Comparison of ENCODE assay signal across 31 cellular contexts in the genomic region with DNA sequence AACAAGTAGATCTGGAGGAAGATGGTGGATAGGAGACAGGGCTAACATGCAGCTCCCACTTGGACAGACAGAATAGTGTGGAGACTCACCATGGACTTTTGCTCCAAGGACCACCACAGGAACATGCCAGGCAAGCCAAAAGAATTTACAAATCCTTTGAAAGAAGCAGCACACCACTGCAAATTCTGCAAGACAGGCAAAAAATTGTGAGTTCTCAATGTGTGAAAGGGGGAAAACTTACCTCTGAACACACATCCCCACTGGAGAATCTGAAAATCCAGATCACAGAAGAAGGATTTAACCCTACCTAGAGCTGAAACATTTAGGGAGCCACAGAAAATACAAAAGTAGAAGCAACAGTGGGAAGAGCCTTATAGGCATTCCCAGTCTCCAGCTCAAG.
"Had no signal": no experiment of that assay in that cellular context is flagged by ENCODE, and none has a peak within 500 bp of the region (broad histone marks: within the 10 kb centered on the region; RNA-seq: fewer than 3 reads in every experiment).

No MANE protein-coding gene starts in this region.

- ATAC-seq: activated CD4-positive, alpha-beta T cell treated with anti-CD3 and anti-CD28 coated beads for 36 hours; activated naive CD8-positive, alpha-beta T cell treated with anti-CD3 and anti-CD28 coated beads, Interleukin-2, amount 50 U/mL, for 24 hours; body of pancreas; effector memory CD8-positive, alpha-beta T cell; gastroesophageal sphincter had no signal

- H3K4me3 Mint-ChIP-seq: activated CD4-positive, alpha-beta memory T cell treated with anti-CD3 and anti-CD28 coated beads for 36 hours; activated CD4-positive, alpha-beta T cell treated with anti-CD3 and anti-CD28 coated beads for 36 hours; activated CD4-positive, alpha-beta T cell treated with anti-CD3 and anti-CD28 coated beads, Interleukin-2, amount 10 ng/mL, durations not matched to agents 24 days and 14 days; activated naive CD4-positive, alpha-beta T cell treated with anti-CD3 and anti-CD28 coated beads for 36 hours; activated naive CD4-positive, alpha-beta T cell treated with anti-CD3 and anti-CD28 coated beads, Interleukin-2, amount 50 U/mL, for 24 hours; activated naive CD8-positive, alpha-beta T cell treated with anti-CD3 and anti-CD28 coated beads for 36 hours; activated naive CD8-positive, alpha-beta T cell treated with anti-CD3 and anti-CD28 coated beads, Interleukin-2, amount 50 U/mL, for 24 hours; activated T-helper 1 cell treated with anti-CD3 and anti-CD28 coated beads, Interleukin-12 subunit alpha, Interleukin-12 subunit beta, Interleukin-2, Interleukin-4 antibody, amounts not matched to agents 30 ng/mL and 10 ng/mL and 1 ng/mL, durations not matched to agents 14 hours and 24 hours and 36 hours; effector memory CD8-positive, alpha-beta T cell had no signal

- H3K4me1 Mint-ChIP-seq: activated CD4-positive, alpha-beta T cell treated with anti-CD3 and anti-CD28 coated beads for 36 hours; activated CD4-positive, alpha-beta T cell treated with anti-CD3 and anti-CD28 coated beads, Interleukin-2, amount 10 ng/mL, durations not matched to agents 24 days and 14 days; activated naive CD4-positive, alpha-beta T cell treated with anti-CD3 and anti-CD28 coated beads, Interleukin-2, amount 50 U/mL, for 24 hours; activated naive CD8-positive, alpha-beta T cell treated with anti-CD3 and anti-CD28 coated beads for 36 hours; activated naive CD8-positive, alpha-beta T cell treated with anti-CD3 and anti-CD28 coated beads, Interleukin-2, amount 50 U/mL, for 24 hours had no signal

- H3K4me1 ChIP-seq: adrenal gland, body of pancreas, esophagus squamous epithelium, gastroesophageal sphincter had no signal

- H3K27ac ChIP-seq: adrenal gland, body of pancreas, epithelial cell of prostate, esophagus squamous epithelium, gastroesophageal sphincter had no signal

- H3K9me3 ChIP-seq: body of pancreas had no signal

- H3K27ac Mint-ChIP-seq: activated CD4-positive, alpha-beta memory T cell treated with anti-CD3 and anti-CD28 coated beads for 36 hours; activated CD4-positive, alpha-beta T cell treated with anti-CD3 and anti-CD28 coated beads for 36 hours; activated CD4-positive, alpha-beta T cell treated with anti-CD3 and anti-CD28 coated beads, Interleukin-2, amount 10 ng/mL, durations not matched to agents 24 days and 14 days; activated naive CD4-positive, alpha-beta T cell treated with anti-CD3 and anti-CD28 coated beads for 36 hours; activated naive CD4-positive, alpha-beta T cell treated with anti-CD3 and anti-CD28 coated beads, Interleukin-2, amount 50 U/mL, for 24 hours; activated naive CD8-positive, alpha-beta T cell treated with anti-CD3 and anti-CD28 coated beads for 36 hours; activated naive CD8-positive, alpha-beta T cell treated with anti-CD3 and anti-CD28 coated beads, Interleukin-2, amount 50 U/mL, for 24 hours; activated T-helper 1 cell treated with anti-CD3 and anti-CD28 coated beads, Interleukin-12 subunit alpha, Interleukin-12 subunit beta, Interleukin-2, Interleukin-4 antibody, amounts not matched to agents 30 ng/mL and 10 ng/mL and 1 ng/mL, durations not matched to agents 14 hours and 24 hours and 36 hours; activated T-helper 2 cell treated with anti-CD3 and anti-CD28 coated beads, Interferon-gamma antibody, Interleukin-2, Interleukin-4, amounts not matched to agents 10 μg/mL and 5 μg/mL and 100 μg/mL, durations not matched to agents 14 hours and 24 hours and 36 hours; effector memory CD8-positive, alpha-beta T cell had no signal

- H3K27me3 ChIP-seq: adrenal gland, body of pancreas, esophagus squamous epithelium, gastroesophageal sphincter had no signal

- H3K4me3 ChIP-seq: adrenal gland, body of pancreas, esophagus squamous epithelium, gastroesophageal sphincter had no signal

- H3K27me3 Mint-ChIP-seq: activated CD4-positive, alpha-beta memory T cell treated with anti-CD3 and anti-CD28 coated beads for 36 hours; activated CD4-positive, alpha-beta T cell treated with anti-CD3 and anti-CD28 coated beads for 36 hours; activated naive CD4-positive, alpha-beta T cell treated with anti-CD3 and anti-CD28 coated beads, Interleukin-2, amount 50 U/mL, for 24 hours; activated naive CD8-positive, alpha-beta T cell treated with anti-CD3 and anti-CD28 coated beads for 36 hours; activated naive CD8-positive, alpha-beta T cell treated with anti-CD3 and anti-CD28 coated beads, Interleukin-2, amount 50 U/mL, for 24 hours; effector memory CD8-positive, alpha-beta T cell had no signal

- DNase-seq: activated CD4-positive, alpha-beta memory T cell treated with anti-CD3 and anti-CD28 coated beads for 36 hours; activated CD4-positive, alpha-beta T cell treated with anti-CD3 and anti-CD28 coated beads for 36 hours; activated CD4-positive, alpha-beta T cell treated with anti-CD3 and anti-CD28 coated beads, Interleukin-2, amount 10 ng/mL, durations not matched to agents 24 days and 14 days; activated CD4-positive, CD25-positive, alpha-beta regulatory T cell; activated CD4-positive, CD25-positive, alpha-beta regulatory T cell treated with anti-CD3 and anti-CD28 coated beads, Interleukin-2, amount 50 U/mL, for 72 hours; activated CD8-positive, alpha-beta memory T cell treated with anti-CD3 and anti-CD28 coated beads for 24 hours; activated effector memory CD4-positive, alpha-beta T cell treated with anti-CD3 and anti-CD28 coated beads, Interleukin-2, amount 50 U/mL, for 16 hours; activated naive CD4-positive, alpha-beta T cell treated with anti-CD3 and anti-CD28 coated beads for 36 hours; activated naive CD8-positive, alpha-beta T cell treated with anti-CD3 and anti-CD28 coated beads for 36 hours; activated naive CD8-positive, alpha-beta T cell treated with anti-CD3 and anti-CD28 coated beads, Interleukin-2, amount 50 U/mL, for 24 hours; activated T-cell treated with anti-CD3 and anti-CD28 coated beads, Interleukin-2, amount 50 U/mL, for 1 hour; activated T-cell treated with anti-CD3 and anti-CD28 coated beads, Interleukin-2, amount 50 U/mL, for 48 hours; adrenal gland; amygdala; aorta; body of pancreas; caudate nucleus; cortex of kidney; dermis blood vessel endothelial cell; effector CD4-positive, alpha-beta T cell; effector memory CD8-positive, alpha-beta T cell; esophagus squamous epithelium; foreskin melanocyte; T-helper 2 cell had no signal

- FAIRE-seq: colon, endothelial cell of umbilical vein had no signal
